ENCODE assay signal across 8 cellular contexts in genomic region chr16:30984669-30985400, GRCh38. TPM values are rescaled to one million over a fixed set of nuclear protein-coding genes. Genes with fewer than 3 reads are reported as not detected.
DNase-seq lines count a peak whose midpoint lies in the region; ATAC-seq and TF ChIP-seq lines count a peak whose summit lies in the region.

HSD3B7 (plus strand) TSS chr16:30985207; CDS start chr16:30985659, 452 bp downstream.

- H3K9me3 ChIP-seq in Peyer's patch, result no peaks in the 10 kb centered on the region

- peak within 1 kb of the TSS; percentile 46 to 86 (median 66) for H3K27ac ChIP-seq in Peyer's patch

- H3K27me3 ChIP-seq in Peyer's patch, result no peaks in the 10 kb centered on the region

- peak within 1 kb of the TSS; percentile 18 to 59 (median 38) for H3K4me3 ChIP-seq in Peyer's patch

- peak; percentile 86 for DNase-seq in ELR (ENCODE audit: low read depth)
- DNase-seq in HUDEP-2 (lab: John Stamatoyannopoulos, UW; ENCODE audit: unreplicated experiment in 76 of 76), result peak in 67 of 76 experiments; percentile 25 to 88 (median 71)
- DNase-seq in Peyer's patch, result peak; percentile 82 to 94 (median 93)
- DNase-seq in activated T-cell treated with anti-CD3 and anti-CD28 coated beads, Interleukin-2, amount 50 U/mL, for 72 hours, result peak; percentile 84 to 90
- peak; percentile 74 for DNase-seq in fibroblast of peridontal ligament (ENCODE audit: extremely low read depth)
- DNase-seq in natural killer cell, result peak; percentile 76

- TF ChIP-seq POLR2A in Peyer's patch (IDR thresholded peaks at IDR 0.05), result peak; percentile 18 to 35

- ATAC-seq in activated T-cell treated with anti-CD3 and anti-CD28 coated beads, Interleukin-2, amount 50 U/mL, for 72 hours (replicated peaks in 1 of 2), result peak; percentile 79 to 83
- peak; percentile 75 to 92 (median 82) for ATAC-seq in natural killer cell
- peak; percentile 78 for ATAC-seq in stimulated activated memory B cell treated with anti-CD40 and anti-IgM and Interleukin-4, amounts not matched to agents 10 μg/mL and 1 μg/mL and 100 μg/mL, for 72 hours
- no peak for ATAC-seq in GM18498 (IDR thresholded peaks at IDR 0.05; ENCODE audit: unreplicated experiment)

- TF ChIP-seq CTCF in Peyer's patch (IDR thresholded peaks at IDR 0.05) (peak; percentile 86 to 96 (median 94)), natural killer cell (IDR thresholded peaks at IDR 0.05) (peak; percentile 85)

- peaks cover 0 to 12% (median 3%) of the 10 kb centered on the region in 4 donors for H3K4me1 ChIP-seq in Peyer's patch

- intact Hi-C loops in natural killer cell (cut with micrococcal nuclease), result loop anchor here (1.0 to 2.0 kb wide), 5 partner anchors 110 to 884 kb away; partner anchors contain the start of gene ZNF843

- H3K27ac Mint-ChIP-seq in activated T-cell treated with anti-CD3 and anti-CD28 coated beads, Interleukin-2, amount 50 U/mL, for 72 hours, result no peak within 1 kb of the TSS
- no peak within 1 kb of the TSS for H3K27ac Mint-ChIP-seq in natural killer cell
- no peak within 1 kb of the TSS for H3K27ac Mint-ChIP-seq in stimulated activated memory B cell treated with anti-CD40 and anti-IgM and Interleukin-4, amounts not matched to agents 10 μg/mL and 1 μg/mL and 100 μg/mL, for 72 hours

- peaks cover 0 to 36% (median 0%) of the 10 kb centered on the region in 3 donors for H3K36me3 ChIP-seq in Peyer's patch

- H3K4me3 Mint-ChIP-seq in activated T-cell treated with anti-CD3 and anti-CD28 coated beads, Interleukin-2, amount 50 U/mL, for 72 hours, result peak within 1 kb of the TSS in 1 of 2 donors; percentile 29
- H3K4me3 Mint-ChIP-seq in natural killer cell, result no peak within 1 kb of the TSS
- no peak within 1 kb of the TSS for H3K4me3 Mint-ChIP-seq in stimulated activated memory B cell treated with anti-CD40 and anti-IgM and Interleukin-4, amounts not matched to agents 10 μg/mL and 1 μg/mL and 100 μg/mL, for 72 hours

- H3K36me3 Mint-ChIP-seq in activated T-cell treated with anti-CD3 and anti-CD28 coated beads, Interleukin-2, amount 50 U/mL, for 72 hours (ENCODE audit: insufficient read depth in 2 of 2), result peaks cover 0 to 7% of the 10 kb centered on the region in 2 donors
- H3K36me3 Mint-ChIP-seq in natural killer cell, result no peaks in the 10 kb centered on the region
- peaks cover 51% of the 10 kb centered on the region for H3K36me3 Mint-ChIP-seq in stimulated activated memory B cell treated with anti-CD40 and anti-IgM and Interleukin-4, amounts not matched to agents 10 μg/mL and 1 μg/mL and 100 μg/mL, for 72 hours

- H3K9me3 Mint-ChIP-seq in activated T-cell treated with anti-CD3 and anti-CD28 coated beads, Interleukin-2, amount 50 U/mL, for 72 hours, result no peaks in the 10 kb centered on the region
- H3K9me3 Mint-ChIP-seq in natural killer cell, result no peaks in the 10 kb centered on the region
- H3K9me3 Mint-ChIP-seq in stimulated activated memory B cell treated with anti-CD40 and anti-IgM and Interleukin-4, amounts not matched to agents 10 μg/mL and 1 μg/mL and 100 μg/mL, for 72 hours, result no peaks in the 10 kb centered on the region

- peaks cover 5% of the 10 kb centered on the region for H3K4me1 Mint-ChIP-seq in activated T-cell treated with anti-CD3 and anti-CD28 coated beads, Interleukin-2, amount 50 U/mL, for 72 hours (ENCODE audit: low read depth)
- peaks cover 0 to 20% of the 10 kb centered on the region in 2 donors for H3K4me1 Mint-ChIP-seq in natural killer cell
- H3K4me1 Mint-ChIP-seq in stimulated activated memory B cell treated with anti-CD40 and anti-IgM and Interleukin-4, amounts not matched to agents 10 μg/mL and 1 μg/mL and 100 μg/mL, for 72 hours, result peaks cover 13% of the 10 kb centered on the region

- no peaks in the 10 kb centered on the region for H3K27me3 Mint-ChIP-seq in activated T-cell treated with anti-CD3 and anti-CD28 coated beads, Interleukin-2, amount 50 U/mL, for 72 hours (ENCODE audit: low read depth)
- no peaks in the 10 kb centered on the region for H3K27me3 Mint-ChIP-seq in natural killer cell (ENCODE audit: low read depth in 2 of 2)
- no peaks in the 10 kb centered on the region for H3K27me3 Mint-ChIP-seq in stimulated activated memory B cell treated with anti-CD40 and anti-IgM and Interleukin-4, amounts not matched to agents 10 μg/mL and 1 μg/mL and 100 μg/mL, for 72 hours

RNA-seq across cellular contexts. Expression of gene HSD3B7, which starts in this region (rescaled TPM):
- total RNA-seq in Peyer's patch (10 to 100 TPM; 38.8 to 59.1 (median 52.2) TPM), natural killer cell (1 to 10 TPM in 1 of 3 donors, under 1 TPM in 2; 0.26 to 2.1 (median 0.39) TPM)
- total RNA-seq in activated T-cell treated with anti-CD3 and anti-CD28 coated beads, Interleukin-2, amount 50 U/mL, for 72 hours, result 1 to 10 TPM; 2.4 to 4.7 TPM

Comparison
In these comparisons a context has a peak if more than half of its experiments do, and no peak if none do; other contexts are left out.
1. RNA of gene HSD3B7 (total RNA-seq): 38.8 to 59.1 TPM in Peyer's patch; 2.4 to 4.7 TPM in activated T-cell treated with anti-CD3 and anti-CD28 coated beads, Interleukin-2, amount 50 U/mL, for 72 hours and 0.26 to 2.1 TPM in natural killer cell; every median in the first group is over 4 times any median in the second.
2. Peak in every context shown above with its lines, with median percentiles within 50 percentile points of each other: DNase-seq.